In the genomic region with DNA sequence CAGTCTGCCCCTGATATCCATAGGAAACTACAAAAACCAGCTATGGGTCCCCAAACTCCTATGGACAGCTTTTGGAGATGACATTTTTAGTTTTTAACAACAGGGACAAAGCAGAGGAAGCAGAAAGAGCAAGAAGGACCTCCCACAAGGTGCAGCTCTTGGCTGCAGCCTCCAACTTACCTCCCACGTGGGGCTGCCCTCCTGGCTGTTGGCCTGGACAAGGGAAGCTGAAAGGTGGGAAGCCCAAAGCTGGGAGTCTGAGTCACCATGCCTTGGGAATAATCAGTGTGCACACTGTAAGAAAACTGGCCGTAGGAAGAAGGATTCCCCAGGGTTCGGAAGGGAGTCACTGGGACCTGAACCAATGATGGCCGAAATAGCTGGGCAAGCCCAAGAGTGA, we compare ENCODE assay signal across 9 cellular contexts. TPM values are rescaled to one million over a fixed set of nuclear protein-coding genes. Genes with fewer than 3 reads are reported as not detected.
"Had no signal": no experiment of that assay in that cellular context is flagged by ENCODE, and none has a peak within 500 bp of the region (broad histone marks: within the 10 kb centered on the region; RNA-seq: fewer than 3 reads in every experiment).

No MANE protein-coding gene starts in this region.

- H3K27ac Mint-ChIP-seq: GM23338, H9, HFFc6 had no signal

- H3K4me3 ChIP-seq: GM23338, K562 had no signal

- H3K27ac ChIP-seq: HL-60 had no signal

- DNase-seq: H9, HCEC 1CT, HFFc6 had no signal

- H3K4me1 Mint-ChIP-seq: H9 had no signal

- H3K4me3 Mint-ChIP-seq: GM23338, H9, HFFc6 had no signal

- H3K9me3 Mint-ChIP-seq: GM23338, H9 had no signal

RNA-seq across cellular contexts. Expression of gene PAX1, which starts 51.8 kb away (rescaled TPM):
- total RNA-seq: H1, H9, HepG2, HFFc6, HT1080, K562 had no signal
